Comparison of ENCODE assay signal across 9 cellular contexts in genomic region chr16:74406600-74407361, GRCh38. TPM values are rescaled to one million over a fixed set of nuclear protein-coding genes. Genes with fewer than 3 reads are reported as not detected.
A peak's percentile ranks its signal among the peaks of the same experiment; 100 is the strongest.
DNase-seq lines count a peak whose midpoint lies in the region; ATAC-seq, FAIRE-seq and TF ChIP-seq lines count a peak whose summit lies in the region.
"Not testable (repeated sequence)": the region's sequence is repeated elsewhere in the genome, so short reads cannot be mapped to it uniquely, and the experiment has no call there.
"Had no signal": no experiment of that assay in that cellular context is flagged by ENCODE, and none has a peak within 500 bp of the region (broad histone marks: within the 10 kb centered on the region; RNA-seq: fewer than 3 reads in every experiment).

No MANE protein-coding gene starts in this region.

- H4K20me1 ChIP-seq in PC-3 (ENCODE audit: low read length); endothelial cell of umbilical vein (replicated peaks; ENCODE audit: control insufficient read depth, extremely low read depth, insufficient read depth, low read length); hepatocyte (ENCODE audit: insufficient read depth, poor library complexity, severe bottlenecking): not testable (repeated sequence)

- in situ Hi-C loops in gastrocnemius medialis (cut with MboI; ENCODE audit: low sequenced_read_pairs in 4 of 4); transverse colon (cut with MboI; ENCODE audit: low pct_ligation_motif_present in 1 of 4, low pct_unique_long_range_greater_than_20kb in 1 of 4, low sequenced_read_pairs in 3 of 4): not testable (repeated sequence)

- BruUV-seq in PC-3 (replicated peaks; lab: Mats Ljungman, UMichigan) (TSS peak; percentile 90), endothelial cell of umbilical vein (replicated peaks; lab: Mats Ljungman, UMichigan) (TSS peak; percentile 48)

- CTCF ChIA-PET in PC-3 (lab: Charles Lee); endothelial cell of umbilical vein (lab: Charles Lee): not testable (repeated sequence)

- POLR2A ChIA-PET in PC-3 (lab: Charles Lee; ENCODE audit: unreplicated experiment); endothelial cell of umbilical vein (lab: Charles Lee): not testable (repeated sequence)

- dilution Hi-C loops in endothelial cell of umbilical vein (cut with MboI; ENCODE audit: extremely low pct_ligation_motif_present, low sequenced_read_pairs): not testable (repeated sequence)

- H3F3A ChIP-seq in PC-3 (ENCODE audit: low read length, unreplicated experiment): not testable (repeated sequence)

- no CpG with 5 or more reads among the region's 71 CpGs for WGBS in hepatocyte (ENCODE audit: low lambda C conversion rate, missing lambda C conversion rate)
- no CpG with 5 or more reads among the region's 71 CpGs for WGBS in transverse colon (ENCODE audit: low coverage in 1 of 2), 2 donors

- not testable (repeated sequence) for H3K79me2 ChIP-seq in PC-3 (ENCODE audit: low read length); endothelial cell of umbilical vein (ENCODE audit: control insufficient read depth, insufficient read depth, low read length); hepatocyte

- H3K4me1 ChIP-seq in PC-3 (ENCODE audit: insufficient read depth, low read length); adipocyte (ENCODE audit: control insufficient read depth, insufficient read depth, low read length); endothelial cell of umbilical vein (ENCODE audit: control insufficient read depth, extremely low read depth, insufficient read depth, low read length); hepatocyte (ENCODE audit: insufficient read depth); mucosa of stomach (ENCODE audit: control insufficient read depth, insufficient read depth, low read length); gastrocnemius medialis; transverse colon: not testable (repeated sequence)

- not testable (repeated sequence) for TF ChIP-seq CTCF in PC-3 (conservative IDR thresholded peaks at IDR 0.05; ENCODE audit: low read depth, low read length); endothelial cell of umbilical vein (IDR thresholded peaks at IDR 0.05; ENCODE audit: extremely low read depth in 1 of 2, insufficient read depth in 1 of 2, low read depth in 1 of 2, low read length in 2 of 2); hepatocyte (IDR thresholded peaks at IDR 0.05; ENCODE audit: poor library complexity); gastrocnemius medialis (IDR thresholded peaks at IDR 0.05 in 4 of 5, conservative IDR thresholded peaks at IDR 0.05 in 1 of 5); transverse colon (IDR thresholded peaks at IDR 0.05)

- not testable (repeated sequence) for H3K27ac ChIP-seq in PC-3 (ENCODE audit: low read length); endothelial cell of umbilical vein (ENCODE audit: insufficient read depth, low read depth, low read length)
- H3K27ac ChIP-seq in hepatocyte (peak overlapping the region; percentile 34), gastrocnemius medialis (peak overlapping the region; percentile 57 to 76 (median 68)), transverse colon (peak overlapping the region; percentile 63 to 83 (median 72))

- not testable (repeated sequence) for H3K4me3 ChIP-seq in PC-3 (ENCODE audit: low read length); hepatocyte; mucosa of stomach (ENCODE audit: low read length)
- H3K4me3 ChIP-seq in adipocyte (ENCODE audit: low read length) (peak overlapping the region; percentile 66), endothelial cell of umbilical vein (replicated peaks in 1 of 3; ENCODE audit: insufficient read depth in 1 of 3, low read depth in 1 of 3, low read length in 3 of 3) (peak overlapping the region in 1 of 3 experiments; percentile 38), gastrocnemius medialis (peak overlapping the region; percentile 40 to 56 (median 54)), transverse colon (peak overlapping the region in 3 of 4 donors; percentile 31 to 48 (median 35))

- not testable (repeated sequence) for TF ChIP-seq POLR2A in endothelial cell of umbilical vein (IDR thresholded peaks at IDR 0.05; ENCODE audit: low read depth, low read length); gastrocnemius medialis (IDR thresholded peaks at IDR 0.05)
- TF ChIP-seq POLR2A in transverse colon (IDR thresholded peaks at IDR 0.05): peak; percentile 38

- not testable (repeated sequence) for H3K4me2 ChIP-seq in PC-3 (ENCODE audit: low read length)
- H3K4me2 ChIP-seq in endothelial cell of umbilical vein (ENCODE audit: insufficient read depth, low read length): peak overlapping the region; percentile 31
- peak overlapping the region; percentile 76 for H3K4me2 ChIP-seq in hepatocyte

- H2AFZ ChIP-seq in PC-3 (ENCODE audit: low read length): not testable (repeated sequence)
- H2AFZ ChIP-seq in endothelial cell of umbilical vein (ENCODE audit: low read depth, low read length): peak overlapping the region; percentile 78
- H2AFZ ChIP-seq in hepatocyte: peak overlapping the region; percentile 75

- not testable (repeated sequence) for TF ChIP-seq EP300 in transverse colon (IDR thresholded peaks at IDR 0.05; ENCODE audit: low read depth)

- intact Hi-C loops in PC-3 (cut with micrococcal nuclease); endothelial cell of umbilical vein (cut with micrococcal nuclease); gastrocnemius medialis (cut with DNase I; ENCODE audit: low total_unique reads); transverse colon (cut with DNase I; ENCODE audit: low total_unique reads): not testable (repeated sequence)

- DNase-seq in PC-3; adipocyte (ENCODE audit: low read depth); endothelial cell of umbilical vein (ENCODE audit: low read depth, low spot score); hepatocyte (ENCODE audit: low spot score); gastrocnemius medialis: not testable (repeated sequence)
- DNase-seq in transverse colon: peak; percentile 26

- H3K9me3 ChIP-seq in PC-3 (ENCODE audit: low read length); adipocyte (ENCODE audit: control insufficient read depth, low read length); endothelial cell of umbilical vein (replicated peaks; ENCODE audit: control insufficient read depth, insufficient read depth, low read length); hepatocyte (ENCODE audit: low read depth); mucosa of stomach (ENCODE audit: control insufficient read depth, low read length); gastrocnemius medialis; transverse colon: not testable (repeated sequence)

- H3K9me2 ChIP-seq in PC-3 (replicated peaks; ENCODE audit: low read length); hepatocyte (replicated peaks; ENCODE audit: insufficient read depth): not testable (repeated sequence)

- H3K27me3 ChIP-seq in PC-3 (ENCODE audit: low read length); adipocyte (replicated peaks; ENCODE audit: control insufficient read depth, insufficient read depth, low read length); endothelial cell of umbilical vein (ENCODE audit: control insufficient read depth in 2 of 2, insufficient read depth in 2 of 2, low read length in 2 of 2); hepatocyte; mucosa of stomach (ENCODE audit: control insufficient read depth, insufficient read depth, low read length); gastrocnemius medialis; transverse colon: not testable (repeated sequence)

- H3K9ac ChIP-seq in PC-3 (ENCODE audit: low read length); endothelial cell of umbilical vein (replicated peaks; ENCODE audit: extremely low read depth, insufficient read depth, low read length): not testable (repeated sequence)
- peak overlapping the region; percentile 79 for H3K9ac ChIP-seq in adipocyte (ENCODE audit: low read length)
- H3K9ac ChIP-seq in mucosa of stomach (ENCODE audit: low read length): peak overlapping the region; percentile 28

- not testable (repeated sequence) for FAIRE-seq in endothelial cell of umbilical vein (lab: Jason Lieb, UNC)

- not testable (repeated sequence) for H3K36me3 ChIP-seq in PC-3 (ENCODE audit: low read depth, low read length); adipocyte (ENCODE audit: control insufficient read depth, insufficient read depth, low read length, severe bottlenecking); endothelial cell of umbilical vein (ENCODE audit: control insufficient read depth in 2 of 2, extremely low read depth in 1 of 2, insufficient read depth in 2 of 2, low read length in 2 of 2); hepatocyte (replicated peaks; ENCODE audit: insufficient read depth, low read depth); mucosa of stomach (ENCODE audit: control insufficient read depth, insufficient read depth, low read length); gastrocnemius medialis; transverse colon

- not testable (repeated sequence) for H3K9me1 ChIP-seq in endothelial cell of umbilical vein (replicated peaks; ENCODE audit: control insufficient read depth, extremely low read depth, insufficient read depth, low read length)

- ATAC-seq in GM19395 (IDR thresholded peaks at IDR 0.05; ENCODE audit: unreplicated experiment) (peak; percentile 46), PC-3 (peak; percentile 66), gastrocnemius medialis (peak; percentile 77 to 81)

RNA-seq across cellular contexts. Expression of gene CLEC18B, which starts 14.5 kb away (rescaled TPM):
- total RNA-seq in PC-3 (2014; rRNA removed) (0.29 and 0.87 TPM in 2 replicates), endothelial cell of umbilical vein (0.25 and 0.49 TPM in 2 replicates), hepatocyte (0.23 and 8.3 TPM in 2 replicates), gastrocnemius medialis (1 to 10 TPM in 2 of 4 donors, not detected in 2; 1.1 to 2.7 TPM), transverse colon (1 to 10 TPM in 1 of 4 donors, under 1 TPM in 1, not detected in 2; 0.32 to 1.4 TPM)
- polyA plus RNA-seq in endothelial cell of umbilical vein (0.06 TPM in 1 of 2 replicates, not detected in the other), hepatocyte (0.21 and 0.35 TPM in 2 replicates)
- not detected in 2 replicates for polyA plus RNA-seq in endothelial cell of umbilical vein (2011; cell fraction: cytosol; rRNA removed)
- polyA plus RNA-seq in endothelial cell of umbilical vein (2011; cell fraction: nucleus; rRNA removed): 0.34 and 0.74 TPM in 2 replicates
- polyA plus RNA-seq in endothelial cell of umbilical vein (2012): not detected in 2 replicates
- polyA minus RNA-seq in endothelial cell of umbilical vein: not detected in 2 replicates
- polyA minus RNA-seq in endothelial cell of umbilical vein (2011; cell fraction: cytosol; rRNA and poly(A)+ RNA removed): not detected
- polyA minus RNA-seq in endothelial cell of umbilical vein (2011; cell fraction: nucleus; rRNA and poly(A)+ RNA removed): 0.77 TPM in 1 of 2 replicates, not detected in the other
- total RNA-seq: urinary bladder had no signal

RNA-seq across cellular contexts. Expression of gene NPIPB15, which starts 30.7 kb away (rescaled TPM):
- not detected in 2 replicates for total RNA-seq in PC-3 (2014; rRNA removed)
- total RNA-seq in endothelial cell of umbilical vein: 3.8 and 4.4 TPM in 2 replicates
- polyA plus RNA-seq in endothelial cell of umbilical vein: 5.7 and 6.9 TPM in 2 replicates
- polyA plus RNA-seq in endothelial cell of umbilical vein (2011; cell fraction: cytosol; rRNA removed): 0.76 and 1.4 TPM in 2 replicates
- 36.2 and 40.1 TPM in 2 replicates for polyA plus RNA-seq in endothelial cell of umbilical vein (2011; cell fraction: nucleus; rRNA removed)
- not detected in 2 replicates for polyA plus RNA-seq in endothelial cell of umbilical vein (2012)
- polyA minus RNA-seq in endothelial cell of umbilical vein: 3.2 and 4.6 TPM in 2 replicates
- 0.82 TPM for polyA minus RNA-seq in endothelial cell of umbilical vein (2011; cell fraction: cytosol; rRNA and poly(A)+ RNA removed)
- polyA minus RNA-seq in endothelial cell of umbilical vein (2011; cell fraction: nucleus; rRNA and poly(A)+ RNA removed): 4.5 and 6.1 TPM in 2 replicates
- 1.5 and 1.8 TPM in 2 replicates for total RNA-seq in hepatocyte
- 5.0 and 9.8 TPM in 2 replicates for polyA plus RNA-seq in hepatocyte
- total RNA-seq in gastrocnemius medialis: 1 to 10 TPM in 2 of 4 donors, not detected in 2; 1.3 to 2.2 TPM
- 10 to 100 TPM in 2 of 4 donors, 1 to 10 TPM in 1, not detected in 1; 7.2 to 85.2 (median 36.3) TPM for total RNA-seq in transverse colon
